ENCODE assay signal across 8 cellular contexts in genomic region chr5:95081500-95082355, GRCh38.
DNase-seq lines count a peak whose midpoint lies in the region; ATAC-seq and TF ChIP-seq lines count a peak whose summit lies in the region.

No MANE protein-coding gene starts in this region.

- H3K27ac Mint-ChIP-seq in activated T-cell treated with anti-CD3 and anti-CD28 coated beads, Interleukin-2, amount 50 U/mL, for 72 hours = peak overlapping the region; percentile 25

- H3K27me3 Mint-ChIP-seq in activated T-cell treated with anti-CD3 and anti-CD28 coated beads, Interleukin-2, amount 50 U/mL, for 72 hours (ENCODE audit: low read depth) = peaks cover 5% of the 10 kb centered on the region

- TF ChIP-seq CTCF in HFF-Myc (IDR thresholded peaks at IDR 0.05; ENCODE audit: low read depth, low read length, missing control alignments) (no peak), psoas muscle (IDR thresholded peaks at IDR 0.05) (no peak)

- H3K36me3 ChIP-seq in MG63 (no peaks in the 10 kb centered on the region), psoas muscle (ENCODE audit: insufficient read depth in 1 of 2, low read depth in 1 of 2) (no peaks in the 10 kb centered on the region)

- intact Hi-C loops in Right ventricle myocardium superior (cut with DNase I) = no loop called here
- intact Hi-C loops in psoas muscle (cut with DNase I) = no loop called here

- H3K4me1 Mint-ChIP-seq in activated T-cell treated with anti-CD3 and anti-CD28 coated beads, Interleukin-2, amount 50 U/mL, for 72 hours (ENCODE audit: low read depth) = peaks cover 13% of the 10 kb centered on the region

- H3K36me3 Mint-ChIP-seq in activated T-cell treated with anti-CD3 and anti-CD28 coated beads, Interleukin-2, amount 50 U/mL, for 72 hours (ENCODE audit: insufficient read depth in 2 of 2) = no peaks in the 10 kb centered on the region

- 23 to 28% (median 28%) methylated on average over 8 of the region's 8 CpGs for WGBS in psoas muscle, 3 donors

- H3K27ac ChIP-seq in psoas muscle = peak overlapping the region; percentile 34

- DNase-seq in activated T-cell treated with anti-CD3 and anti-CD28 coated beads, Interleukin-2, amount 50 U/mL, for 1 hour = peak; percentile 17
- no peak for DNase-seq in activated T-cell treated with anti-CD3 and anti-CD28 coated beads for 4 hours
- peak; percentile 26 for DNase-seq in HFF-Myc (ENCODE audit: extremely low read depth, low read depth)
- peak; percentile 67 for DNase-seq in MG63
- peak; percentile 19 to 26 for DNase-seq in activated T-cell treated with anti-CD3 and anti-CD28 coated beads, Interleukin-2, amount 50 U/mL, for 72 hours
- peak; percentile 59 for DNase-seq in Right ventricle myocardium superior
- DNase-seq in psoas muscle = peak in 1 of 2 donors; percentile 50
- no peak for DNase-seq in NCI-H1694 (lab: John Stamatoyannopoulos, UW)

- H3K4me3 ChIP-seq in HFF-Myc (replicated peaks; ENCODE audit: low read depth, low read length) = 0 out of 2 replicates have a peak overlapping the region, but pooled peaks have one; percentile 10
- peak overlapping the region; percentile 35 for H3K4me3 ChIP-seq in MG63
- peak overlapping the region; percentile 56 for H3K4me3 ChIP-seq in psoas muscle

- ATAC-seq in activated T-cell treated with anti-CD3 and anti-CD28 coated beads, Interleukin-2, amount 50 U/mL, for 72 hours (replicated peaks in 1 of 2) = peak; percentile 95
- peak; percentile 74 for ATAC-seq in Right ventricle myocardium superior (ENCODE audit: poor library complexity)
- peak in 1 of 4 donors; percentile 43 for ATAC-seq in psoas muscle

- H3K4me1 ChIP-seq in psoas muscle = no peaks in the 10 kb centered on the region

- H3K27me3 ChIP-seq in MG63 = no peaks in the 10 kb centered on the region
- no peaks in the 10 kb centered on the region for H3K27me3 ChIP-seq in psoas muscle (ENCODE audit: insufficient read depth in 3 of 3, low read length in 2 of 3)

- no peaks in the 10 kb centered on the region for H3K9me3 ChIP-seq in MG63
- H3K9me3 ChIP-seq in psoas muscle = no peaks in the 10 kb centered on the region

- peak overlapping the region in 1 of 2 donors; percentile 63 for H3K4me3 Mint-ChIP-seq in activated T-cell treated with anti-CD3 and anti-CD28 coated beads, Interleukin-2, amount 50 U/mL, for 72 hours

- H3K9me3 Mint-ChIP-seq in activated T-cell treated with anti-CD3 and anti-CD28 coated beads, Interleukin-2, amount 50 U/mL, for 72 hours = no peaks in the 10 kb centered on the region

Comparison
In these comparisons a context has a peak if more than half of its experiments do, and no peak if none do; other contexts are left out.
1. DNase-seq: peak in activated T-cell treated with anti-CD3 and anti-CD28 coated beads, Interleukin-2, amount 50 U/mL, for 1 hour (single experiment), HFF-Myc (single experiment), MG63 (single experiment), activated T-cell treated with anti-CD3 and anti-CD28 coated beads, Interleukin-2, amount 50 U/mL, for 72 hours (2 of 2) and Right ventricle myocardium superior (single experiment); none in activated T-cell treated with anti-CD3 and anti-CD28 coated beads for 4 hours (single experiment) and NCI-H1694 (single experiment).
2. Peak in every context shown above with its lines, with median percentiles within 50 percentile points of each other: H3K4me3 ChIP-seq.